ENCODE assay signal across 1 cellular context in the genomic region with DNA sequence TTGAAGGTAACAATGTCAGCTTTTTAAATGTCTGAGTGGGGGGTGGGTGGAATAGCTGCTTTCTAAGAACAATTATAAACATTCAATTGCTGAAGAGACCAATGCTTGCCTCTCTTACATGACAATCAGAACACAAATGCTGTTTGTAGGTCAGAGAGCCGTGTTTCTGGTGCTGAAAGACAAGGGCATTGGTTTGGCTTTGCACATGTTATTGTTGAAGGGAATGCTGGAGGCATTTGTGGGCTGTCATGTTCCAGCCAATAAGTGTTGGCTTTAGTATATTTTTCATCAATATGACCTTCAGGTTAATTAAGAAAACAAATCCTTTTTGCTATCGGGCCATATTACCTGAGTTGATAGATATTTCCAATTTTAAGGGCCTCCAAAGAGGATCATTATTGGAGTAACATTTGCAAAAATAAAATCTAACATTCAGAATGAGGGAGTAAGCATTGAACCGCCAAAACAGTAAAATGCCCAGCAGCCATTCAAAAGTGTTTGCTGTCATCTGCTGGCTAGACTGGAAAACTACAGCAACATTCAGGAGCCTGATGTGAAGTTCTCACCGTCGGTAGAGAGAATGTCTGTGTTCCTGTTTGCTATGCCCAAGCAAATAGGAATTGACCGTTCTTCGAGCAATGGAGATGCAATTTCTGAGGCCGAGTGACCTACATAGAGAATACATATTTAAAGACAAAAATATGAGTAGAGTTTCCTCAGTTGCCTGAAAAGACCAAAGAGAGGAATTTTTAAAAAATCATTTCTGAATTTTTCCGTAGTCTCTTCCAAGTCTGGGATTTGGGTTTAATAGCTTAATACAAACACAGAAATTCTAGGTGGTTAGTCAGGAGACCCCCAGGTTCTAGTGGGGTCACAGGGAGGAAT.
TF ChIP-seq lines count a peak whose summit lies in the region.

No MANE protein-coding gene starts in this region.

TF ChIP-seq in K562, 482 proteins besides CTCF, POLR2A, EP300 and RAD21 (continued from another document):
- TF ChIP-seq, protein P1, sequence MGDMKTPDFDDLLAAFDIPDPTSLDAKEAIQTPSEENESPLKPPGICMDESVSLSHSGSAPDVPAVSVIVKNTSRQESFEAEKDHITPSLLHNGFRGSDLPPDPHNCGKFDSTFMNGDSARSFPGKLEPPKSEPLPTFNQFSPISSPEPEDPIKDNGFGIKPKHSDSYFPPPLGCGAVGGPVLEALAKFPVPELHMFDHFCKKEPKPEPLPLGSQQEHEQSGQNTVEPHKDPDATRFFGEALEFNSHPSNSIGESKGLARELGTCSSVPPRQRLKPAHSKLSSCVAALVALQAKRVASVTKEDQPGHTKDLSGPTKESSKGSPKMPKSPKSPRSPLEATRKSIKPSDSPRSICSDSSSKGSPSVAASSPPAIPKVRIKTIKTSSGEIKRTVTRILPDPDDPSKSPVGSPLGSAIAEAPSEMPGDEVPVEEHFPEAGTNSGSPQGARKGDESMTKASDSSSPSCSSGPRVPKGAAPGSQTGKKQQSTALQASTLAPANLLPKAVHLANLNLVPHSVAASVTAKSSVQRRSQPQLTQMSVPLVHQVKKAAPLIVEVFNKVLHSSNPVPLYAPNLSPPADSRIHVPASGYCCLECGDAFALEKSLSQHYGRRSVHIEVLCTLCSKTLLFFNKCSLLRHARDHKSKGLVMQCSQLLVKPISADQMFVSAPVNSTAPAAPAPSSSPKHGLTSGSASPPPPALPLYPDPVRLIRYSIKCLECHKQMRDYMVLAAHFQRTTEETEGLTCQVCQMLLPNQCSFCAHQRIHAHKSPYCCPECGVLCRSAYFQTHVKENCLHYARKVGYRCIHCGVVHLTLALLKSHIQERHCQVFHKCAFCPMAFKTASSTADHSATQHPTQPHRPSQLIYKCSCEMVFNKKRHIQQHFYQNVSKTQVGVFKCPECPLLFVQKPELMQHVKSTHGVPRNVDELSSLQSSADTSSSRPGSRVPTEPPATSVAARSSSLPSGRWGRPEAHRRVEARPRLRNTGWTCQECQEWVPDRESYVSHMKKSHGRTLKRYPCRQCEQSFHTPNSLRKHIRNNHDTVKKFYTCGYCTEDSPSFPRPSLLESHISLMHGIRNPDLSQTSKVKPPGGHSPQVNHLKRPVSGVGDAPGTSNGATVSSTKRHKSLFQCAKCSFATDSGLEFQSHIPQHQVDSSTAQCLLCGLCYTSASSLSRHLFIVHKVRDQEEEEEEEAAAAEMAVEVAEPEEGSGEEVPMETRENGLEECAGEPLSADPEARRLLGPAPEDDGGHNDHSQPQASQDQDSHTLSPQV (IDR thresholded peaks at IDR 0.05), result no peak
- TF ChIP-seq LCOR (CRISPR knock-in tag; IDR thresholded peaks at IDR 0.05) (no peak), MED1 (CRISPR knock-in tag; IDR thresholded peaks at IDR 0.05; ENCODE audit: borderline replicate concordance) (no peak), GATAD2A (IDR thresholded peaks at IDR 0.05) (no peak), RB1 (IDR thresholded peaks at IDR 0.05; ENCODE audit: low read depth) (peak; percentile 60; the same call in 1 of the 2 replicates), NFIC (IDR thresholded peaks at IDR 0.05) (no peak), JUNB (CRISPR knock-in tag; conservative IDR thresholded peaks at IDR 0.05) (no peak), GABPB2 (CRISPR knock-in tag; conservative IDR thresholded peaks at IDR 0.05) (no peak), CC2D1A (IDR thresholded peaks at IDR 0.05) (0 out of 2 replicates have a peak, but pooled peaks have one; percentile 33), ARID2 (IDR thresholded peaks at IDR 0.05) (peak; percentile 62; the same call in 1 of the 2 replicates), DACH1 (IDR thresholded peaks at IDR 0.05; ENCODE audit: partially characterized antibody) (no peak), TAF1 (IDR thresholded peaks at IDR 0.05; ENCODE audit: control insufficient read depth, extremely low read depth, insufficient read depth, low read length, severe bottlenecking) (no peak), NFXL1 (CRISPR knock-in tag; IDR thresholded peaks at IDR 0.05) (no peak), SMC3 (conservative IDR thresholded peaks at IDR 0.05; ENCODE audit: insufficient read depth, low read depth, low read length) (peak; percentile 75)
- TF ChIP-seq, protein P2, sequence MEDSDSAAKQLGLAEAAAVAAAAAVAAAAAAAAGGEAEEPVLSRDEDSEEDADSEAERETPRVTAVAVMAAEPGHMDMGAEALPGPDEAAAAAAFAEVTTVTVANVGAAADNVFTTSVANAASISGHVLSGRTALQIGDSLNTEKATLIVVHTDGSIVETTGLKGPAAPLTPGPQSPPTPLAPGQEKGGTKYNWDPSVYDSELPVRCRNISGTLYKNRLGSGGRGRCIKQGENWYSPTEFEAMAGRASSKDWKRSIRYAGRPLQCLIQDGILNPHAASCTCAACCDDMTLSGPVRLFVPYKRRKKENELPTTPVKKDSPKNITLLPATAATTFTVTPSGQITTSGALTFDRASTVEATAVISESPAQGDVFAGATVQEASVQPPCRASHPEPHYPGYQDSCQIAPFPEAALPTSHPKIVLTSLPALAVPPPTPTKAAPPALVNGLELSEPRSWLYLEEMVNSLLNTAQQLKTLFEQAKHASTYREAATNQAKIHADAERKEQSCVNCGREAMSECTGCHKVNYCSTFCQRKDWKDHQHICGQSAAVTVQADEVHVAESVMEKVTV (CRISPR knock-in tag; IDR thresholded peaks at IDR 0.05), result peak; percentile 73
- TF ChIP-seq, protein P3, sequence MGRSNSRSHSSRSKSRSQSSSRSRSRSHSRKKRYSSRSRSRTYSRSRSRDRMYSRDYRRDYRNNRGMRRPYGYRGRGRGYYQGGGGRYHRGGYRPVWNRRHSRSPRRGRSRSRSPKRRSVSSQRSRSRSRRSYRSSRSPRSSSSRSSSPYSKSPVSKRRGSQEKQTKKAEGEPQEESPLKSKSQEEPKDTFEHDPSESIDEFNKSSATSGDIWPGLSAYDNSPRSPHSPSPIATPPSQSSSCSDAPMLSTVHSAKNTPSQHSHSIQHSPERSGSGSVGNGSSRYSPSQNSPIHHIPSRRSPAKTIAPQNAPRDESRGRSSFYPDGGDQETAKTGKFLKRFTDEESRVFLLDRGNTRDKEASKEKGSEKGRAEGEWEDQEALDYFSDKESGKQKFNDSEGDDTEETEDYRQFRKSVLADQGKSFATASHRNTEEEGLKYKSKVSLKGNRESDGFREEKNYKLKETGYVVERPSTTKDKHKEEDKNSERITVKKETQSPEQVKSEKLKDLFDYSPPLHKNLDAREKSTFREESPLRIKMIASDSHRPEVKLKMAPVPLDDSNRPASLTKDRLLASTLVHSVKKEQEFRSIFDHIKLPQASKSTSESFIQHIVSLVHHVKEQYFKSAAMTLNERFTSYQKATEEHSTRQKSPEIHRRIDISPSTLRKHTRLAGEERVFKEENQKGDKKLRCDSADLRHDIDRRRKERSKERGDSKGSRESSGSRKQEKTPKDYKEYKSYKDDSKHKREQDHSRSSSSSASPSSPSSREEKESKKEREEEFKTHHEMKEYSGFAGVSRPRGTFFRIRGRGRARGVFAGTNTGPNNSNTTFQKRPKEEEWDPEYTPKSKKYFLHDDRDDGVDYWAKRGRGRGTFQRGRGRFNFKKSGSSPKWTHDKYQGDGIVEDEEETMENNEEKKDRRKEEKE (IDR thresholded peaks at IDR 0.05; ENCODE audit: borderline replicate concordance in 1 of 2, control insufficient read depth in 1 of 2, low read depth in 2 of 2, low read length in 1 of 2), result no peak
